15 cellular contexts compared by ENCODE assay signal in the genomic region with DNA sequence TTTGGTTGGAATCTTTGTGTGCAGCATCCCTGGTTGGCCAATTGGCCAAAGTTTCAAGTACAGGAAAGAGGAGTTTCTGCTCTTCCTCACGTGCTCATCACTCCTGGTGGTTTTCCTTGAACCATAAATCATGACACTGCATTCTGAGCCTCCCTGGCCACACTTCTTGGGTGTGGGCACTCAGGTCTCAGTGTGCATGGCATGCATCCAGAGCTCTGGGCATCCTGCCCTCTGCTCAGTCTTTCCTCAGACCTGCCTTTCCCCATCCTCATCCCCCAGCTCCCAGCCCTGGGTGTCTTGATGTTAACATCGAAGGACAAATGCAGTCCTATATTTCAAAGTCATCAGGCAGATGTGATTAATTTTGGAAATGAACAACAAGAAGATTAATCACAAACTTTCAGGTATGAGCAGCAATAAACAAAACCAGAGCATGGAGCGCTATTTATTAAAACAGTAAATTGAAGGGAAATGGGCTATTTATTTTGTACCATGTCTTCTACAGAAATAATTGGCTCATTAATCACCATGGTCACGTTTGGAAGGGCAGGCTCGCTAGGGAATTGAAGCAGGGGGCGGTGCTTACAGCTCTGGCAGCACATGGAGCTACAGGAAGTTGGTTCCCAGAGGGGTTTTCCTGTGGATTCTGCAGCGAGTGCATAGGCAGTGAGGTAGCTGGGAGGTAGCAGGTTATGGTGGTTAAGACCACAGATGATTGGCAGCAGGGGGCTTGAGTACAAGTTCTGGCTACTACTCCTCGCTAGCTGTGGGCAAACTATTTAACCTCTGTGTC.
DNase-seq lines count a peak whose midpoint lies in the region; ATAC-seq, FAIRE-seq and TF ChIP-seq lines count a peak whose summit lies in the region.
"Had no signal": no experiment of that assay in that cellular context is flagged by ENCODE, and none has a peak within 500 bp of the region (broad histone marks: within the 10 kb centered on the region; RNA-seq: fewer than 3 reads in every experiment).

No MANE protein-coding gene starts in this region.

- no peak overlapping the region for H4K12ac ChIP-seq in trophoblast cell (ENCODE audit: low read depth, low read length)

- no peak overlapping the region for H2BK120ac ChIP-seq in trophoblast cell (ENCODE audit: insufficient read depth, low read length, poor library complexity)

- no peak for ATAC-seq in GM18517 (IDR thresholded peaks at IDR 0.05; ENCODE audit: unreplicated experiment)

- H3K79me1 ChIP-seq in trophoblast cell (ENCODE audit: low read length): no peaks in the 10 kb centered on the region

- no peak overlapping the region for H4K91ac ChIP-seq in trophoblast cell (ENCODE audit: low read depth, low read length)

- no peak overlapping the region for H3K27ac ChIP-seq in trophoblast cell (ENCODE audit: low read depth, low read length)
- H3K27ac ChIP-seq: 22Rv1, thoracic aorta had no signal

- H4K8ac ChIP-seq in trophoblast cell (ENCODE audit: low read depth, low read length): no peak overlapping the region

- no CpG with 5 or more reads among the region's 8 CpGs for WGBS in trophoblast cell (ENCODE audit: extremely low coverage, insufficient coverage, insufficient read length)

- no peak overlapping the region for H3K4me2 ChIP-seq in trophoblast cell (ENCODE audit: low read length)

- H3K36me3 ChIP-seq in bronchial epithelial cell (ENCODE audit: control insufficient read depth, insufficient read depth, low read length) (no peaks in the 10 kb centered on the region), trophoblast cell (ENCODE audit: control insufficient read depth in 1 of 2, insufficient read depth in 2 of 2, low read length in 2 of 2) (no peaks in the 10 kb centered on the region)
- H3K36me3 ChIP-seq: thoracic aorta had no signal

- H3K4me1 ChIP-seq in trophoblast cell (ENCODE audit: control insufficient read depth in 1 of 2, insufficient read depth in 2 of 2, low read length in 2 of 2): peaks cover 6 to 9% of the 10 kb centered on the region in 2 experiments

- no peak overlapping the region for H3K4me3 ChIP-seq in bronchial epithelial cell (ENCODE audit: low read depth, low read length)
- H3K4me3 ChIP-seq in trophoblast cell (ENCODE audit: low read depth, low read length): peak overlapping the region; percentile 56
- H3K4me3 ChIP-seq: lung, thoracic aorta had no signal

- peak; percentile 31 for DNase-seq in DMS 273 (lab: John Stamatoyannopoulos, UW; ENCODE audit: unreplicated experiment)
- no peak for DNase-seq in DMS 273 treated with DMSO at 0.1 percent for 48 hours (lab: John Stamatoyannopoulos, UW)
- DNase-seq in NCI-H2171 (lab: John Stamatoyannopoulos, UW): peak; percentile 8
- peak; percentile 37 for DNase-seq in bronchial epithelial cell (ENCODE audit: low read depth)
- no peak for DNase-seq in trophoblast cell
- DNase-seq in GM19238 (ENCODE audit: insufficient read length, low spot score): no peak
- no peak for DNase-seq in stimulated activated CD4-positive, alpha-beta T cell treated with anti-CD3 and anti-CD28 coated beads, Interleukin-1b, Interleukin-23, amount 100 ng/mL, for 48 hours
- DNase-seq: activated CD4-positive, CD25-positive, alpha-beta regulatory T cell; OCI-M1 had no signal

- no peak overlapping the region for H3K14ac ChIP-seq in trophoblast cell (ENCODE audit: low read length)

- no peak overlapping the region for H2AFZ ChIP-seq in trophoblast cell (ENCODE audit: insufficient read depth, low read length, poor library complexity)

- no peaks in the 10 kb centered on the region for H3K79me2 ChIP-seq in trophoblast cell (ENCODE audit: control insufficient read depth, insufficient read depth, low read length, poor library complexity)

- H3K23ac ChIP-seq in trophoblast cell (ENCODE audit: low read length): no peak overlapping the region

- no peaks in the 10 kb centered on the region for H3K9me3 ChIP-seq in trophoblast cell (ENCODE audit: insufficient read depth, low read depth, low read length)
- H3K9me3 ChIP-seq: thoracic aorta had no signal

- H2BK12ac ChIP-seq in trophoblast cell (ENCODE audit: low read length): no peak overlapping the region

- no peak overlapping the region for H2AK5ac ChIP-seq in trophoblast cell (ENCODE audit: low read length)

- TF ChIP-seq CTCF in bronchial epithelial cell (IDR thresholded peaks at IDR 0.05; ENCODE audit: insufficient read depth, low read length, severe bottlenecking): no peak

- H3K9ac ChIP-seq in trophoblast cell (ENCODE audit: low read length): no peak overlapping the region

- H3K27me3 ChIP-seq in bronchial epithelial cell (ENCODE audit: control insufficient read depth, insufficient read depth, low read length) (no peaks in the 10 kb centered on the region), trophoblast cell (ENCODE audit: insufficient read depth, low read length) (no peaks in the 10 kb centered on the region)

- H3K18ac ChIP-seq in trophoblast cell (ENCODE audit: low read length): no peak overlapping the region

- no peak overlapping the region for H2BK5ac ChIP-seq in trophoblast cell (ENCODE audit: low read depth, low read length, poor library complexity)

- H3K4ac ChIP-seq in trophoblast cell (ENCODE audit: low read depth, low read length): no peak overlapping the region

- FAIRE-seq in bronchial epithelial cell (lab: Jason Lieb, UNC): no peak
- FAIRE-seq: frontal cortex, G401.6 had no signal

Comparison
In these comparisons a context has a peak if more than half of its experiments do, and no peak if none do; other contexts are left out.
1. DNase-seq: peak in DMS 273 (single experiment), NCI-H2171 (single experiment) and bronchial epithelial cell (single experiment); none in DMS 273 treated with DMSO at 0.1 percent for 48 hours (single experiment), trophoblast cell (0 of 2), GM19238 (single experiment) and stimulated activated CD4-positive, alpha-beta T cell treated with anti-CD3 and anti-CD28 coated beads, Interleukin-1b, Interleukin-23, amount 100 ng/mL, for 48 hours (single experiment).